ENCODE assay signal across 1 cellular context in the genomic region with DNA sequence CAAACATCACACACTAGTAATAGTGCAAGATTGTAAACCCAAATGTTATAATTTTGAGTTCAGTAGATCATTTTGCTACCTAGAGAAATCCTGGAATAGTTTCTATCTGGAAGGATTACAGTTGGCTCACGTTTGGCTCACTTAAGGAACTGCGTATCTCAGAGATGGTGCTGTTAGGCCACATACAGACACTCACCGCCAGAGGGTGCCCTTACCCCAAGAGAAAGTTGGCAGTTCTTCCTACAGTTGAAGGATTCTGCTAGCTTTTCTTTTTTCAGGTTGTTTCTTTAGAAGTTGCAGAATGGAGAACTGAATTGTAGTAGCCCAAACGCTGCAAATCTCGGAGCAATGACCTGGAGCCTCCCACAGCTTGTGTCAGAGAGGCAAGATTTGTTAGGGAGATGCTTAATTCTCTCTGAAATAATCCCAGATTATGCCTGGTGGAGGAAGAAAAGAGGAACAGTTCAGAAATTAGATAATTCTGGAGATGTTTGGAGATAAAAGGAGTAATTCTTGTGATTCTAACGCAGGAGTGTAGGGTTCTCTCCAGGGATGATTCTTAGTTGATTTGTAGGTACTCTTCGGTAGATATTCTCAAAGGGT.
A peak's percentile ranks its signal among the peaks of the same experiment; 100 is the strongest.
TF ChIP-seq lines count a peak whose summit lies in the region.

No MANE protein-coding gene starts in this region.

TF ChIP-seq in K562, 482 proteins besides CTCF, POLR2A, EP300 and RAD21 (continued from another document):
- no peak for TF ChIP-seq ZNF449 (CRISPR knock-in tag; IDR thresholded peaks at IDR 0.05)
- peak; percentile 16; the same call in 1 of the 2 replicates for TF ChIP-seq CC2D1A (IDR thresholded peaks at IDR 0.05)
- peak; percentile 92 for TF ChIP-seq DEAF1 (CRISPR knock-in tag; IDR thresholded peaks at IDR 0.05)
- TF ChIP-seq, protein P1, sequence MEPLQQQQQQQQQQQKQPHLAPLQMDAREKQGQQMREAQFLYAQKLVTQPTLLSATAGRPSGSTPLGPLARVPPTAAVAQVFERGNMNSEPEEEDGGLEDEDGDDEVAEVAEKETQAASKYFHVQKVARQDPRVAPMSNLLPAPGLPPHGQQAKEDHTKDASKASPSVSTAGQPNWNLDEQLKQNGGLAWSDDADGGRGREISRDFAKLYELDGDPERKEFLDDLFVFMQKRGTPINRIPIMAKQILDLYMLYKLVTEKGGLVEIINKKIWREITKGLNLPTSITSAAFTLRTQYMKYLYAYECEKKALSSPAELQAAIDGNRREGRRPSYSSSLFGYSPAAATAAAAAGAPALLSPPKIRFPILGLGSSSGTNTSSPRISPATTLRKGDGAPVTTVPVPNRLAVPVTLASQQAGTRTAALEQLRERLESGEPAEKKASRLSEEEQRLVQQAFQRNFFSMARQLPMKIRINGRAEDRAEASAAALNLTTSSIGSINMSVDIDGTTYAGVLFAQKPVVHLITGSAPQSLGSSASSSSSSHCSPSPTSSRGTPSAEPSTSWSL (CRISPR knock-in tag; IDR thresholded peaks at IDR 0.05; ENCODE audit: borderline replicate concordance) = no peak
